In the genomic region with DNA sequence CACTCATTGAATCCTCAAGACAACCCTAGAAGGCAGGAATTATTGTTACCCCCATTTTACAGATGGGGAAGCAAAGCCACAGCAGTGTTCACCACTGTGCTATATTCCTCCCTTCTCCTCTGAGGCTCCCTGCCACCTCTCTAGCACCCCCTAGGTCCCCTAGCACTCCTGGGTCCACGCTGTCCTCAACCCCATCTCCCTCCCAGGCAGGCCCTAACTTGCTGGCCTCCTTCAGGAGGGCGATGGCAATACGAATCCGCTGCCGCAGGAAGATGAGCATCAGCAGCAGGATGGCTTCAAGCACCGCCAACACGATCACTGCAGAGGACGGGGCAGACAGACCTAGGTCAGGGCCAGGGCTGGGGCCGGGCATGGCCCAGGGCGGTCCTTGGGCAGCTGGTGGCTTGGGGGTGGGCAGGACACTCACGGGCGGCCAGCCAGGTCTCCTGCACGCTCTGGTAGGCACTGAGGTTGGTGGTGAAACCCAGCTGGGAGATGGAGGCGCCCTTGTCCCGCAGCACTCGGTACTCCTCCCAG, we compare ENCODE assay signal across 1 cellular context.
TF ChIP-seq lines count a peak whose summit lies in the region.

No MANE protein-coding gene starts in this region.

TF ChIP-seq in HepG2, 621 proteins besides CTCF, POLR2A, EP300 and RAD21 (continued from another document and continues in another):
- TF ChIP-seq, protein P1, sequence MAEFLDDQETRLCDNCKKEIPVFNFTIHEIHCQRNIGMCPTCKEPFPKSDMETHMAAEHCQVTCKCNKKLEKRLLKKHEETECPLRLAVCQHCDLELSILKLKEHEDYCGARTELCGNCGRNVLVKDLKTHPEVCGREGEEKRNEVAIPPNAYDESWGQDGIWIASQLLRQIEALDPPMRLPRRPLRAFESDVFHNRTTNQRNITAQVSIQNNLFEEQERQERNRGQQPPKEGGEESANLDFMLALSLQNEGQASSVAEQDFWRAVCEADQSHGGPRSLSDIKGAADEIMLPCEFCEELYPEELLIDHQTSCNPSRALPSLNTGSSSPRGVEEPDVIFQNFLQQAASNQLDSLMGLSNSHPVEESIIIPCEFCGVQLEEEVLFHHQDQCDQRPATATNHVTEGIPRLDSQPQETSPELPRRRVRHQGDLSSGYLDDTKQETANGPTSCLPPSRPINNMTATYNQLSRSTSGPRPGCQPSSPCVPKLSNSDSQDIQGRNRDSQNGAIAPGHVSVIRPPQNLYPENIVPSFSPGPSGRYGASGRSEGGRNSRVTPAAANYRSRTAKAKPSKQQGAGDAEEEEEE (CRISPR knock-in tag; IDR thresholded peaks at IDR 0.05; ENCODE audit: borderline replicate concordance) = no peak
- TF ChIP-seq RBM39 (IDR thresholded peaks at IDR 0.05; ENCODE audit: low read depth, low read length, poor library complexity, severe bottlenecking) (no peak), ZNF564 (CRISPR knock-in tag; IDR thresholded peaks at IDR 0.05) (no peak), ZNF703 (CRISPR knock-in tag; IDR thresholded peaks at IDR 0.05; ENCODE audit: borderline replicate concordance) (no peak), ISL2 (CRISPR knock-in tag; IDR thresholded peaks at IDR 0.05) (no peak), ZNF232 (CRISPR knock-in tag; IDR thresholded peaks at IDR 0.05; ENCODE audit: borderline replicate concordance) (no peak), ZBTB3 (CRISPR knock-in tag; IDR thresholded peaks at IDR 0.05; ENCODE audit: borderline replicate concordance, low read depth) (no peak), ZFP36L1 (CRISPR knock-in tag; IDR thresholded peaks at IDR 0.05) (no peak), THYN1 (CRISPR knock-in tag; IDR thresholded peaks at IDR 0.05; ENCODE audit: borderline replicate concordance, low read depth) (no peak), HNRNPUL1 (IDR thresholded peaks at IDR 0.05; ENCODE audit: low read depth, low read length) (no peak), AGO1 (IDR thresholded peaks at IDR 0.05; ENCODE audit: low read depth, low read length, poor library complexity, severe bottlenecking) (no peak), SIN3A (IDR thresholded peaks at IDR 0.05; ENCODE audit: borderline replicate concordance, low read depth, low read length) (no peak), DR1 (CRISPR knock-in tag; IDR thresholded peaks at IDR 0.05) (no peak), TBL1XR1 (IDR thresholded peaks at IDR 0.05; ENCODE audit: borderline replicate concordance, low read length, partially characterized antibody) (no peak), KLF9 (CRISPR knock-in tag; IDR thresholded peaks at IDR 0.05; ENCODE audit: low read depth) (no peak), ZNF205 (CRISPR knock-in tag; IDR thresholded peaks at IDR 0.05) (no peak), POGZ (CRISPR knock-in tag; IDR thresholded peaks at IDR 0.05) (no peak), MAZ (IDR thresholded peaks at IDR 0.05; ENCODE audit: borderline replicate concordance, low read depth, low read length) (no peak), MAZ (CRISPR knock-in tag; IDR thresholded peaks at IDR 0.05; ENCODE audit: low read depth) (no peak), KDM6A (CRISPR knock-in tag; IDR thresholded peaks at IDR 0.05; ENCODE audit: low read depth) (no peak), ZMYM3 (CRISPR knock-in tag; IDR thresholded peaks at IDR 0.05) (peak; percentile 93), ZFP36 (IDR thresholded peaks at IDR 0.05; ENCODE audit: borderline replicate concordance, low read depth, low read length, partially characterized antibody) (no peak), TCF7 (IDR thresholded peaks at IDR 0.05; ENCODE audit: low read depth) (no peak), ARNT2 (CRISPR knock-in tag; IDR thresholded peaks at IDR 0.05; ENCODE audit: low read depth) (no peak), TSC22D2 (CRISPR knock-in tag; IDR thresholded peaks at IDR 0.05; ENCODE audit: borderline replicate concordance) (no peak), ZNF20 (CRISPR knock-in tag; IDR thresholded peaks at IDR 0.05) (no peak)
- TF ChIP-seq, protein P2, sequence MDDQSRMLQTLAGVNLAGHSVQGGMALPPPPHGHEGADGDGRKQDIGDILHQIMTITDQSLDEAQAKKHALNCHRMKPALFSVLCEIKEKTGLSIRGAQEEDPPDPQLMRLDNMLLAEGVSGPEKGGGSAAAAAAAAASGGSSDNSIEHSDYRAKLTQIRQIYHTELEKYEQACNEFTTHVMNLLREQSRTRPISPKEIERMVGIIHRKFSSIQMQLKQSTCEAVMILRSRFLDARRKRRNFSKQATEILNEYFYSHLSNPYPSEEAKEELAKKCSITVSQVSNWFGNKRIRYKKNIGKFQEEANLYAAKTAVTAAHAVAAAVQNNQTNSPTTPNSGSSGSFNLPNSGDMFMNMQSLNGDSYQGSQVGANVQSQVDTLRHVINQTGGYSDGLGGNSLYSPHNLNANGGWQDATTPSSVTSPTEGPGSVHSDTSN (CRISPR knock-in tag; IDR thresholded peaks at IDR 0.05; ENCODE audit: borderline replicate concordance) = no peak
- TF ChIP-seq, protein P3, sequence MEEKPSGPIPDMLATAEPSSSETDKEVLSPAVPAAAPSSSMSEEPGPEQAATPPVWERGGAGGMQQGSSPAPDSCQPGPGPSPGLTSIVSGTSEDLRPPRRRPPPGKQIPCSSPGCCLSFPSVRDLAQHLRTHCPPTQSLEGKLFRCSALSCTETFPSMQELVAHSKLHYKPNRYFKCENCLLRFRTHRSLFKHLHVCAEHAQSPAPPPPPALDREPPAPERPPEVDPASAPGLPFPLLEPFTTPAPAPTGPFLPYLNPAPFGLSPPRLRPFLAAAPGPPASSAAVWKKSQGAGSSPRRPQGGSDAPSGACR (CRISPR knock-in tag; IDR thresholded peaks at IDR 0.05) = no peak
- TF ChIP-seq, protein P4, sequence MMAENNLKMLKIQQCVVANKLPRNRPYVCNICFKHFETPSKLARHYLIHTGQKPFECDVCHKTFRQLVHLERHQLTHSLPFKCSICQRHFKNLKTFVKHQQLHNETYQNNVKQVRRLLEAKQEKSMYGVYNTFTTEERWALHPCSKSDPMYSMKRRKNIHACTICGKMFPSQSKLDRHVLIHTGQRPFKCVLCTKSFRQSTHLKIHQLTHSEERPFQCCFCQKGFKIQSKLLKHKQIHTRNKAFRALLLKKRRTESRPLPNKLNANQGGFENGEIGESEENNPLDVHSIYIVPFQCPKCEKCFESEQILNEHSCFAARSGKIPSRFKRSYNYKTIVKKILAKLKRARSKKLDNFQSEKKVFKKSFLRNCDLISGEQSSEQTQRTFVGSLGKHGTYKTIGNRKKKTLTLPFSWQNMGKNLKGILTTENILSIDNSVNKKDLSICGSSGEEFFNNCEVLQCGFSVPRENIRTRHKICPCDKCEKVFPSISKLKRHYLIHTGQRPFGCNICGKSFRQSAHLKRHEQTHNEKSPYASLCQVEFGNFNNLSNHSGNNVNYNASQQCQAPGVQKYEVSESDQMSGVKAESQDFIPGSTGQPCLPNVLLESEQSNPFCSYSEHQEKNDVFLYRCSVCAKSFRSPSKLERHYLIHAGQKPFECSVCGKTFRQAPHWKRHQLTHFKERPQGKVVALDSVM (CRISPR knock-in tag; IDR thresholded peaks at IDR 0.05) = no peak
- TF ChIP-seq, protein P5, sequence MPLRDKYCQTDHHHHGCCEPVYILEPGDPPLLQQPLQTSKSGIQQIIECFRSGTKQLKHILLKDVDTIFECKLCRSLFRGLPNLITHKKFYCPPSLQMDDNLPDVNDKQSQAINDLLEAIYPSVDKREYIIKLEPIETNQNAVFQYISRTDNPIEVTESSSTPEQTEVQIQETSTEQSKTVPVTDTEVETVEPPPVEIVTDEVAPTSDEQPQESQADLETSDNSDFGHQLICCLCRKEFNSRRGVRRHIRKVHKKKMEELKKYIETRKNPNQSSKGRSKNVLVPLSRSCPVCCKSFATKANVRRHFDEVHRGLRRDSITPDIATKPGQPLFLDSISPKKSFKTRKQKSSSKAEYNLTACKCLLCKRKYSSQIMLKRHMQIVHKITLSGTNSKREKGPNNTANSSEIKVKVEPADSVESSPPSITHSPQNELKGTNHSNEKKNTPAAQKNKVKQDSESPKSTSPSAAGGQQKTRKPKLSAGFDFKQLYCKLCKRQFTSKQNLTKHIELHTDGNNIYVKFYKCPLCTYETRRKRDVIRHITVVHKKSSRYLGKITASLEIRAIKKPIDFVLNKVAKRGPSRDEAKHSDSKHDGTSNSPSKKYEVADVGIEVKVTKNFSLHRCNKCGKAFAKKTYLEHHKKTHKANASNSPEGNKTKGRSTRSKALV (CRISPR knock-in tag; IDR thresholded peaks at IDR 0.05) = no peak
- TF ChIP-seq, protein P6, sequence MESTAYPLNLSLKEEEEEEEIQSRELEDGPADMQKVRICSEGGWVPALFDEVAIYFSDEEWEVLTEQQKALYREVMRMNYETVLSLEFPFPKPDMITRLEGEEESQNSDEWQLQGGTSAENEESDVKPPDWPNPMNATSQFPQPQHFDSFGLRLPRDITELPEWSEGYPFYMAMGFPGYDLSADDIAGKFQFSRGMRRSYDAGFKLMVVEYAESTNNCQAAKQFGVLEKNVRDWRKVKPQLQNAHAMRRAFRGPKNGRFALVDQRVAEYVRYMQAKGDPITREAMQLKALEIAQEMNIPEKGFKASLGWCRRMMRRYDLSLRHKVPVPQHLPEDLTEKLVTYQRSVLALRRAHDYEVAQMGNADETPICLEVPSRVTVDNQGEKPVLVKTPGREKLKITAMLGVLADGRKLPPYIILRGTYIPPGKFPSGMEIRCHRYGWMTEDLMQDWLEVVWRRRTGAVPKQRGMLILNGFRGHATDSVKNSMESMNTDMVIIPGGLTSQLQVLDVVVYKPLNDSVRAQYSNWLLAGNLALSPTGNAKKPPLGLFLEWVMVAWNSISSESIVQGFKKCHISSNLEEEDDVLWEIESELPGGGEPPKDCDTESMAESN (CRISPR knock-in tag; conservative IDR thresholded peaks at IDR 0.05) = no peak
- TF ChIP-seq, protein P7, sequence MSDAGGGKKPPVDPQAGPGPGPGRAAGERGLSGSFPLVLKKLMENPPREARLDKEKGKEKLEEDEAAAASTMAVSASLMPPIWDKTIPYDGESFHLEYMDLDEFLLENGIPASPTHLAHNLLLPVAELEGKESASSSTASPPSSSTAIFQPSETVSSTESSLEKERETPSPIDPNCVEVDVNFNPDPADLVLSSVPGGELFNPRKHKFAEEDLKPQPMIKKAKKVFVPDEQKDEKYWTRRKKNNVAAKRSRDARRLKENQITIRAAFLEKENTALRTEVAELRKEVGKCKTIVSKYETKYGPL (CRISPR knock-in tag; IDR thresholded peaks at IDR 0.05) = no peak
- TF ChIP-seq, protein P8, sequence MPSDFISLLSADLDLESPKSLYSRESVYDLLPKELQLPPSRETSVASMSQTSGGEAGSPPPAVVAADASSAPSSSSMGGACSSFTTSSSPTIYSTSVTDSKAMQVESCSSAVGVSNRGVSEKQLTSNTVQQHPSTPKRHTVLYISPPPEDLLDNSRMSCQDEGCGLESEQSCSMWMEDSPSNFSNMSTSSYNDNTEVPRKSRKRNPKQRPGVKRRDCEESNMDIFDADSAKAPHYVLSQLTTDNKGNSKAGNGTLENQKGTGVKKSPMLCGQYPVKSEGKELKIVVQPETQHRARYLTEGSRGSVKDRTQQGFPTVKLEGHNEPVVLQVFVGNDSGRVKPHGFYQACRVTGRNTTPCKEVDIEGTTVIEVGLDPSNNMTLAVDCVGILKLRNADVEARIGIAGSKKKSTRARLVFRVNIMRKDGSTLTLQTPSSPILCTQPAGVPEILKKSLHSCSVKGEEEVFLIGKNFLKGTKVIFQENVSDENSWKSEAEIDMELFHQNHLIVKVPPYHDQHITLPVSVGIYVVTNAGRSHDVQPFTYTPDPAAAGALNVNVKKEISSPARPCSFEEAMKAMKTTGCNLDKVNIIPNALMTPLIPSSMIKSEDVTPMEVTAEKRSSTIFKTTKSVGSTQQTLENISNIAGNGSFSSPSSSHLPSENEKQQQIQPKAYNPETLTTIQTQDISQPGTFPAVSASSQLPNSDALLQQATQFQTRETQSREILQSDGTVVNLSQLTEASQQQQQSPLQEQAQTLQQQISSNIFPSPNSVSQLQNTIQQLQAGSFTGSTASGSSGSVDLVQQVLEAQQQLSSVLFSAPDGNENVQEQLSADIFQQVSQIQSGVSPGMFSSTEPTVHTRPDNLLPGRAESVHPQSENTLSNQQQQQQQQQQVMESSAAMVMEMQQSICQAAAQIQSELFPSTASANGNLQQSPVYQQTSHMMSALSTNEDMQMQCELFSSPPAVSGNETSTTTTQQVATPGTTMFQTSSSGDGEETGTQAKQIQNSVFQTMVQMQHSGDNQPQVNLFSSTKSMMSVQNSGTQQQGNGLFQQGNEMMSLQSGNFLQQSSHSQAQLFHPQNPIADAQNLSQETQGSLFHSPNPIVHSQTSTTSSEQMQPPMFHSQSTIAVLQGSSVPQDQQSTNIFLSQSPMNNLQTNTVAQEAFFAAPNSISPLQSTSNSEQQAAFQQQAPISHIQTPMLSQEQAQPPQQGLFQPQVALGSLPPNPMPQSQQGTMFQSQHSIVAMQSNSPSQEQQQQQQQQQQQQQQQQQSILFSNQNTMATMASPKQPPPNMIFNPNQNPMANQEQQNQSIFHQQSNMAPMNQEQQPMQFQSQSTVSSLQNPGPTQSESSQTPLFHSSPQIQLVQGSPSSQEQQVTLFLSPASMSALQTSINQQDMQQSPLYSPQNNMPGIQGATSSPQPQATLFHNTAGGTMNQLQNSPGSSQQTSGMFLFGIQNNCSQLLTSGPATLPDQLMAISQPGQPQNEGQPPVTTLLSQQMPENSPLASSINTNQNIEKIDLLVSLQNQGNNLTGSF (CRISPR knock-in tag; IDR thresholded peaks at IDR 0.05) = no peak
- TF ChIP-seq, protein P9, sequence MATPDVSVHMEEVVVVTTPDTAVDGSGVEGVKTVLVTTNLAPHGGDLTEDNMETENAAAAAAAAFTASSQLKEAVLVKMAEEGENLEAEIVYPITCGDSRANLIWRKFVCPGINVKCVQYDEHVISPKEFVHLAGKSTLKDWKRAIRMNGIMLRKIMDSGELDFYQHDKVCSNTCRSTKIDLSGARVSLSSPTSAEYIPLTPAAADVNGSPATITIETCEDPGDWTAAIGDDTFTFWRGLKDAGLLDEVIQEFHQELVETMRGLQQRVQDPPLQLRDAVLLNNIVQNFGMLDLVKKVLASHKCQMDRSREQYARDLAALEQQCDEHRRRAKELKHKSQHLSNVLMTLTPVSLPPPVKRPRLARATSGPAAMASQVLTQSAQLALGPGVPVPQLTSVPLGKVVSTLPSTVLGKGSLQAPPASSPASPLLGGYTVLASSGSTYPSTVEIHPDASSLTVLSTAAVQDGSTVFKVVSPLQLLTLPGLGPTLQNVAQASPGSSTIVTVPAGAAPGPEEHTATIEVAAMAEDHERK (CRISPR knock-in tag; IDR thresholded peaks at IDR 0.05; ENCODE audit: low read depth) = no peak
- TF ChIP-seq, protein P10, sequence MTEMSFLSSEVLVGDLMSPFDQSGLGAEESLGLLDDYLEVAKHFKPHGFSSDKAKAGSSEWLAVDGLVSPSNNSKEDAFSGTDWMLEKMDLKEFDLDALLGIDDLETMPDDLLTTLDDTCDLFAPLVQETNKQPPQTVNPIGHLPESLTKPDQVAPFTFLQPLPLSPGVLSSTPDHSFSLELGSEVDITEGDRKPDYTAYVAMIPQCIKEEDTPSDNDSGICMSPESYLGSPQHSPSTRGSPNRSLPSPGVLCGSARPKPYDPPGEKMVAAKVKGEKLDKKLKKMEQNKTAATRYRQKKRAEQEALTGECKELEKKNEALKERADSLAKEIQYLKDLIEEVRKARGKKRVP (CRISPR knock-in tag; IDR thresholded peaks at IDR 0.05) = no peak
- TF ChIP-seq, protein P11, sequence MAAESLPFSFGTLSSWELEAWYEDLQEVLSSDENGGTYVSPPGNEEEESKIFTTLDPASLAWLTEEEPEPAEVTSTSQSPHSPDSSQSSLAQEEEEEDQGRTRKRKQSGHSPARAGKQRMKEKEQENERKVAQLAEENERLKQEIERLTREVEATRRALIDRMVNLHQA (CRISPR knock-in tag; IDR thresholded peaks at IDR 0.05) = no peak
